1 cellular context compared by ENCODE assay signal in the genomic region with DNA sequence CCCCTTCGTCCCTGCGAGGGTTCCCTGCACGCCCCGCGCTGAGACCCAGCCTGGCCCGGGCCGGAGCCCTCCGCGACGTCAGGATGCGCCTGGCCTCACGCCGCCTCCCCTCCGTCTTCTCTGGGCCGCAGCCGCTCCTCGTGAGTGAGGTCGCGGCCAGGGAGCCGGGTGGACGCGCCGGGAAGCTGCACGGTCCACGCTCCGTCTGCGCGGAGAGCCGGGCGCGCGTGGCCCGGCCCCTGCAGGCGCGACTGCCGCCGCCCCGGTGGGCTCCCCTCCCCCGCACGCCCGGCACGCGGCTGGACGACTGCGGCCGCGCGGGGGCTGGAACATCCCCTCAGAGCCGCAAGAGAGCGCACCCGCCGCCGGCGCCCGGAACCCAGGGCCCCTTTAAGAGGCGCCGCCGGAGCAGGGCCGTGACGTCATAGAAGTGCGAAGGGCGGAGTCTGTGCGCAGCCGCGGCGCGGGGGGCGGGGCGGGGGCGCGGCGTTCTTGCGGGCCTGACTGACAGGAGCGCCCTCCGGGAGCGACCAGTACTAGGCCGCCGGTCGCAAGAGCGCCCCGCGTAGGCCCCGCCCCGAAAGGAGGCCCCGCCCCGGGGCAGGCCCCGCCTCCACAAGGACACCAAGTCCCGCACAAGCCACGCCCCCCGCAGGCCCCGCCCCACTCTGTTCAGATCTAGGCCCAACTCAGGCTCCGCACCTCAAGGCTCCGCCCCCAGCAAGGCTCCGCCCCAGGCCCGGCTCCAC.
TF ChIP-seq lines count a peak whose summit lies in the region.

No MANE protein-coding gene starts in this region.

TF ChIP-seq in WTC11, 78 proteins besides CTCF, POLR2A, EP300 and RAD21 (continued from another document and continues in another):
- no peak for TF ChIP-seq ATF6 (CRISPR knock-in tag; IDR thresholded peaks at IDR 0.05)
- 0 out of 2 replicates have a peak, but pooled peaks have one; percentile 11 for TF ChIP-seq NFYB (CRISPR knock-in tag; conservative IDR thresholded peaks at IDR 0.05; ENCODE audit: low read depth)
- TF ChIP-seq RELA (CRISPR knock-in tag; IDR thresholded peaks at IDR 0.05; ENCODE audit: borderline replicate concordance) = no peak
- TF ChIP-seq PREB (CRISPR knock-in tag; IDR thresholded peaks at IDR 0.05; ENCODE audit: borderline replicate concordance) = no peak
- TF ChIP-seq, protein P1, sequence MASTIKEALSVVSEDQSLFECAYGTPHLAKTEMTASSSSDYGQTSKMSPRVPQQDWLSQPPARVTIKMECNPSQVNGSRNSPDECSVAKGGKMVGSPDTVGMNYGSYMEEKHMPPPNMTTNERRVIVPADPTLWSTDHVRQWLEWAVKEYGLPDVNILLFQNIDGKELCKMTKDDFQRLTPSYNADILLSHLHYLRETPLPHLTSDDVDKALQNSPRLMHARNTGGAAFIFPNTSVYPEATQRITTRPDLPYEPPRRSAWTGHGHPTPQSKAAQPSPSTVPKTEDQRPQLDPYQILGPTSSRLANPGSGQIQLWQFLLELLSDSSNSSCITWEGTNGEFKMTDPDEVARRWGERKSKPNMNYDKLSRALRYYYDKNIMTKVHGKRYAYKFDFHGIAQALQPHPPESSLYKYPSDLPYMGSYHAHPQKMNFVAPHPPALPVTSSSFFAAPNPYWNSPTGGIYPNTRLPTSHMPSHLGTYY (CRISPR knock-in tag; IDR thresholded peaks at IDR 0.05) = no peak
- no peak for TF ChIP-seq ZNF281 (CRISPR knock-in tag; IDR thresholded peaks at IDR 0.05)
- TF ChIP-seq ZNF121 (CRISPR knock-in tag; IDR thresholded peaks at IDR 0.05) = no peak
- no peak for TF ChIP-seq ZNF219 (CRISPR knock-in tag; IDR thresholded peaks at IDR 0.05; ENCODE audit: borderline replicate concordance)
- TF ChIP-seq USF1 (CRISPR knock-in tag; IDR thresholded peaks at IDR 0.05) = no peak
- TF ChIP-seq USF2 (CRISPR knock-in tag; IDR thresholded peaks at IDR 0.05) = no peak
- no peak for TF ChIP-seq ATF1 (CRISPR knock-in tag; IDR thresholded peaks at IDR 0.05)
- TF ChIP-seq NR2C2 (CRISPR knock-in tag; IDR thresholded peaks at IDR 0.05) = 0 out of 2 replicates have a peak, but pooled peaks have one; percentile 39
- TF ChIP-seq, protein P2, sequence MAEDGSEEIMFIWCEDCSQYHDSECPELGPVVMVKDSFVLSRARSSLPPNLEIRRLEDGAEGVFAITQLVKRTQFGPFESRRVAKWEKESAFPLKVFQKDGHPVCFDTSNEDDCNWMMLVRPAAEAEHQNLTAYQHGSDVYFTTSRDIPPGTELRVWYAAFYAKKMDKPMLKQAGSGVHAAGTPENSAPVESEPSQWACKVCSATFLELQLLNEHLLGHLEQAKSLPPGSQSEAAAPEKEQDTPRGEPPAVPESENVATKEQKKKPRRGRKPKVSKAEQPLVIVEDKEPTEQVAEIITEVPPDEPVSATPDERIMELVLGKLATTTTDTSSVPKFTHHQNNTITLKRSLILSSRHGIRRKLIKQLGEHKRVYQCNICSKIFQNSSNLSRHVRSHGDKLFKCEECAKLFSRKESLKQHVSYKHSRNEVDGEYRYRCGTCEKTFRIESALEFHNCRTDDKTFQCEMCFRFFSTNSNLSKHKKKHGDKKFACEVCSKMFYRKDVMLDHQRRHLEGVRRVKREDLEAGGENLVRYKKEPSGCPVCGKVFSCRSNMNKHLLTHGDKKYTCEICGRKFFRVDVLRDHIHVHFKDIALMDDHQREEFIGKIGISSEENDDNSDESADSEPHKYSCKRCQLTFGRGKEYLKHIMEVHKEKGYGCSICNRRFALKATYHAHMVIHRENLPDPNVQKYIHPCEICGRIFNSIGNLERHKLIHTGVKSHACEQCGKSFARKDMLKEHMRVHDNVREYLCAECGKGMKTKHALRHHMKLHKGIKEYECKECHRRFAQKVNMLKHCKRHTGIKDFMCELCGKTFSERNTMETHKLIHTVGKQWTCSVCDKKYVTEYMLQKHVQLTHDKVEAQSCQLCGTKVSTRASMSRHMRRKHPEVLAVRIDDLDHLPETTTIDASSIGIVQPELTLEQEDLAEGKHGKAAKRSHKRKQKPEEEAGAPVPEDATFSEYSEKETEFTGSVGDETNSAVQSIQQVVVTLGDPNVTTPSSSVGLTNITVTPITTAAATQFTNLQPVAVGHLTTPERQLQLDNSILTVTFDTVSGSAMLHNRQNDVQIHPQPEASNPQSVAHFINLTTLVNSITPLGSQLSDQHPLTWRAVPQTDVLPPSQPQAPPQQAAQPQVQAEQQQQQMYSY (CRISPR knock-in tag; IDR thresholded peaks at IDR 0.05) = no peak
- TF ChIP-seq JUN (CRISPR knock-in tag; IDR thresholded peaks at IDR 0.05) = peak; percentile 81; the same call in 1 of the 2 replicates
- peak; percentile 74 for TF ChIP-seq SP1 (CRISPR knock-in tag; conservative IDR thresholded peaks at IDR 0.05)
- TF ChIP-seq ZNF671 (CRISPR knock-in tag; IDR thresholded peaks at IDR 0.05) = no peak
- TF ChIP-seq ETV6 (CRISPR knock-in tag; IDR thresholded peaks at IDR 0.05) = 0 out of 2 replicates have a peak, but pooled peaks have one; percentile 42
- 0 out of 2 replicates have a peak, but pooled peaks have one; percentile 37 for TF ChIP-seq ELF4 (CRISPR knock-in tag; IDR thresholded peaks at IDR 0.05; ENCODE audit: low read depth)
- TF ChIP-seq, protein P3, sequence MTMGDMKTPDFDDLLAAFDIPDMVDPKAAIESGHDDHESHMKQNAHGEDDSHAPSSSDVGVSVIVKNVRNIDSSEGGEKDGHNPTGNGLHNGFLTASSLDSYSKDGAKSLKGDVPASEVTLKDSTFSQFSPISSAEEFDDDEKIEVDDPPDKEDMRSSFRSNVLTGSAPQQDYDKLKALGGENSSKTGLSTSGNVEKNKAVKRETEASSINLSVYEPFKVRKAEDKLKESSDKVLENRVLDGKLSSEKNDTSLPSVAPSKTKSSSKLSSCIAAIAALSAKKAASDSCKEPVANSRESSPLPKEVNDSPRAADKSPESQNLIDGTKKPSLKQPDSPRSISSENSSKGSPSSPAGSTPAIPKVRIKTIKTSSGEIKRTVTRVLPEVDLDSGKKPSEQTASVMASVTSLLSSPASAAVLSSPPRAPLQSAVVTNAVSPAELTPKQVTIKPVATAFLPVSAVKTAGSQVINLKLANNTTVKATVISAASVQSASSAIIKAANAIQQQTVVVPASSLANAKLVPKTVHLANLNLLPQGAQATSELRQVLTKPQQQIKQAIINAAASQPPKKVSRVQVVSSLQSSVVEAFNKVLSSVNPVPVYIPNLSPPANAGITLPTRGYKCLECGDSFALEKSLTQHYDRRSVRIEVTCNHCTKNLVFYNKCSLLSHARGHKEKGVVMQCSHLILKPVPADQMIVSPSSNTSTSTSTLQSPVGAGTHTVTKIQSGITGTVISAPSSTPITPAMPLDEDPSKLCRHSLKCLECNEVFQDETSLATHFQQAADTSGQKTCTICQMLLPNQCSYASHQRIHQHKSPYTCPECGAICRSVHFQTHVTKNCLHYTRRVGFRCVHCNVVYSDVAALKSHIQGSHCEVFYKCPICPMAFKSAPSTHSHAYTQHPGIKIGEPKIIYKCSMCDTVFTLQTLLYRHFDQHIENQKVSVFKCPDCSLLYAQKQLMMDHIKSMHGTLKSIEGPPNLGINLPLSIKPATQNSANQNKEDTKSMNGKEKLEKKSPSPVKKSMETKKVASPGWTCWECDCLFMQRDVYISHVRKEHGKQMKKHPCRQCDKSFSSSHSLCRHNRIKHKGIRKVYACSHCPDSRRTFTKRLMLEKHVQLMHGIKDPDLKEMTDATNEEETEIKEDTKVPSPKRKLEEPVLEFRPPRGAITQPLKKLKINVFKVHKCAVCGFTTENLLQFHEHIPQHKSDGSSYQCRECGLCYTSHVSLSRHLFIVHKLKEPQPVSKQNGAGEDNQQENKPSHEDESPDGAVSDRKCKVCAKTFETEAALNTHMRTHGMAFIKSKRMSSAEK (CRISPR knock-in tag; IDR thresholded peaks at IDR 0.05; ENCODE audit: borderline replicate concordance) = 0 out of 2 replicates have a peak, but pooled peaks have one; percentile 17
- peak; percentile 88; the same call in 1 of the 2 replicates for TF ChIP-seq ZBTB21 (CRISPR knock-in tag; IDR thresholded peaks at IDR 0.05; ENCODE audit: borderline replicate concordance)
- TF ChIP-seq, protein P4, sequence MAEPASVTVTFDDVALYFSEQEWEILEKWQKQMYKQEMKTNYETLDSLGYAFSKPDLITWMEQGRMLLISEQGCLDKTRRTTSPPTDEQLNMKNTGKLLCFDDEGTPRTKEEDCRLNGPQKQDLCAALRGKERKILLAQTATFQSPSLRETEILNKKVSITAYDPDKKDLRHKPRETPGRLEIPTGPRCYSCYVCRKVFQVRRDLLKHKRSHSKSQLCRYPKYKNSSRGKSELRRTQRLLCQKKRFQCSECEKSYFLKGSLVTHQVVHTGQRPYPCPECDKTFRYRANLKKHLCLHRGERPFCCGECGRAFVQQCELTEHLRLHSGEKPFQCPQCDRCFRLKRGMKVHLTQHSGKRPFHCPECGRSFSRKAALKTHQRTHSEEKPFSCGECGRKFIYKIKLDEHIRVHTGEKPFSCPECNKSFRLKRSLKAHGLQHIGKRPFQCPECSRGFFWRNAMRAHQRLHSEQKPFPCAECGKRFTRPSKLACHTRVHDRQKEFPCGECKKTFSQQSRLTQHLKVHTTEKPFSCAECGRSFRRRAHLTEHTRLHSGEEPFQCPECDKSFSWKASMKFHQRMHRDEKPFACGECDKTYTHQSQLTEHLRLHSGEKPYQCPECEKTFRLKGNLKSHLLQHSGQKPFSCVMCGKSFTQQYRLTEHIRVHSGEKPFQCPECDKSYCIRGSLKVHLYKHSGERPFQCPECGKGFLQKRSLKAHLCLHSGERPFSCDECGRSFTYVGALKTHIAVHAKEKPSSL (CRISPR knock-in tag; conservative IDR thresholded peaks at IDR 0.05) = no peak
- TF ChIP-seq FOXP4 (CRISPR knock-in tag; IDR thresholded peaks at IDR 0.05) = peak; percentile 54; the same call in 1 of the 2 replicates
- no peak for TF ChIP-seq FOXJ3 (CRISPR knock-in tag; IDR thresholded peaks at IDR 0.05; ENCODE audit: borderline replicate concordance)
- peak; percentile 52; the same call in 1 of the 2 replicates for TF ChIP-seq TEAD4 (CRISPR knock-in tag; IDR thresholded peaks at IDR 0.05)
- TF ChIP-seq GABPB1 (CRISPR knock-in tag; IDR thresholded peaks at IDR 0.05) = no peak
- peak; percentile 76; the same call in 1 of the 2 replicates for TF ChIP-seq FOXP1 (CRISPR knock-in tag; IDR thresholded peaks at IDR 0.05; ENCODE audit: borderline replicate concordance)
- TF ChIP-seq IRF2 (CRISPR knock-in tag; IDR thresholded peaks at IDR 0.05; ENCODE audit: borderline replicate concordance, low read depth) = no peak
